ENCODE assay signal across 8 cellular contexts in genomic region chr5:6582507-6583048, GRCh38. TPM values are rescaled to one million over a fixed set of nuclear protein-coding genes. Genes with fewer than 3 reads are reported as not detected.
DNase-seq lines count a peak whose midpoint lies in the region; ATAC-seq and TF ChIP-seq lines count a peak whose summit lies in the region.

No MANE protein-coding gene starts in this region.

- peaks cover 62% of the 10 kb centered on the region for H3K27me3 Mint-ChIP-seq in activated CD8-positive, alpha-beta memory T cell treated with anti-CD3 and anti-CD28 coated beads, Interleukin-2, amount 10 ng/mL, durations not matched to agents 7 days and 5 days
- H3K27me3 Mint-ChIP-seq in activated naive CD4-positive, alpha-beta T cell treated with anti-CD3 and anti-CD28 coated beads, Interleukin-2, amount 10 ng/mL, durations not matched to agents 7 days and 5 days, result peaks cover 82% of the 10 kb centered on the region

- no peaks in the 10 kb centered on the region for H3K9me3 ChIP-seq in mucosa of rectum (ENCODE audit: control insufficient read depth in 2 of 2, low read length in 2 of 2)
- no peaks in the 10 kb centered on the region for H3K9me3 ChIP-seq in upper lobe of right lung

- H3K27ac Mint-ChIP-seq in activated CD8-positive, alpha-beta memory T cell treated with anti-CD3 and anti-CD28 coated beads, Interleukin-2, amount 10 ng/mL, durations not matched to agents 7 days and 5 days, result no peak overlapping the region
- no peak overlapping the region for H3K27ac Mint-ChIP-seq in activated naive CD4-positive, alpha-beta T cell treated with anti-CD3 and anti-CD28 coated beads, Interleukin-2, amount 10 ng/mL, durations not matched to agents 7 days and 5 days

- peaks cover 6% of the 10 kb centered on the region for H3K4me1 Mint-ChIP-seq in activated CD8-positive, alpha-beta memory T cell treated with anti-CD3 and anti-CD28 coated beads, Interleukin-2, amount 10 ng/mL, durations not matched to agents 7 days and 5 days
- H3K4me1 Mint-ChIP-seq in activated naive CD4-positive, alpha-beta T cell treated with anti-CD3 and anti-CD28 coated beads, Interleukin-2, amount 10 ng/mL, durations not matched to agents 7 days and 5 days, result no peaks in the 10 kb centered on the region

- no peak overlapping the region for H3K4me3 Mint-ChIP-seq in activated CD8-positive, alpha-beta memory T cell treated with anti-CD3 and anti-CD28 coated beads, Interleukin-2, amount 10 ng/mL, durations not matched to agents 7 days and 5 days
- H3K4me3 Mint-ChIP-seq in activated naive CD4-positive, alpha-beta T cell treated with anti-CD3 and anti-CD28 coated beads, Interleukin-2, amount 10 ng/mL, durations not matched to agents 7 days and 5 days, result no peak overlapping the region

- no peak overlapping the region for H3K27ac ChIP-seq in coronary artery
- H3K27ac ChIP-seq in mucosa of rectum (ENCODE audit: low read depth in 2 of 2, low read length in 2 of 2), result no peak overlapping the region
- no peak overlapping the region for H3K27ac ChIP-seq in upper lobe of right lung

- H3K4me3 ChIP-seq in coronary artery (peak overlapping the region; percentile 74), mucosa of rectum (ENCODE audit: low read length in 2 of 2) (peak overlapping the region; percentile 9 to 17), upper lobe of right lung (peak overlapping the region; percentile 37)

- peaks cover 24 to 37% of the 10 kb centered on the region in 2 donors for H3K27me3 ChIP-seq in mucosa of rectum (ENCODE audit: control insufficient read depth in 2 of 2, insufficient read depth in 2 of 2, low read length in 2 of 2)
- peaks cover 49% of the 10 kb centered on the region for H3K27me3 ChIP-seq in upper lobe of right lung

- H3K36me3 ChIP-seq in mucosa of rectum (ENCODE audit: control insufficient read depth in 2 of 2, insufficient read depth in 2 of 2, low read length in 2 of 2) (no peaks in the 10 kb centered on the region), upper lobe of right lung (no peaks in the 10 kb centered on the region)

- CTCF ChIA-PET in activated CD8-positive, alpha-beta memory T cell treated with anti-CD3 and anti-CD28 coated beads, Interleukin-2, amount 10 ng/mL, durations not matched to agents 7 days and 5 days (lab: Charles Lee), result no interaction called here
- CTCF ChIA-PET in activated naive CD4-positive, alpha-beta T cell treated with anti-CD3 and anti-CD28 coated beads, Interleukin-2, amount 10 ng/mL, durations not matched to agents 7 days and 5 days (lab: Charles Lee), result interaction anchor here (0.6 to 1.0 kb wide), 2 partner anchors 99 to 163 kb away, joined by 3 to 4 read pairs; no protein-coding TSS in a partner anchor

- no peak for ATAC-seq in activated CD8-positive, alpha-beta memory T cell treated with anti-CD3 and anti-CD28 coated beads, Interleukin-2, amount 10 ng/mL, durations not matched to agents 7 days and 5 days
- ATAC-seq in upper lobe of right lung, result peak; percentile 61
- no peak for ATAC-seq in GM21737 (IDR thresholded peaks at IDR 0.05; ENCODE audit: unreplicated experiment)

- intact Hi-C loops in upper lobe of right lung (cut with DNase I), result no loop called here

- DNase-seq in activated CD8-positive, alpha-beta memory T cell treated with anti-CD3 and anti-CD28 coated beads, Interleukin-2, amount 10 ng/mL, durations not matched to agents 7 days and 5 days, result peak; percentile 33
- DNase-seq in activated CD8-positive, alpha-beta memory T cell treated with anti-CD3 and anti-CD28 coated beads, Interleukin-2, amount 50 U/mL, for 4 hours, result no peak
- DNase-seq in coronary artery (ENCODE audit: low spot score) (no peak), upper lobe of right lung (no peak)
- DNase-seq in activated T-cell treated with anti-CD3 and anti-CD28 coated beads, Interleukin-2, amount 50 U/mL, for 48 hours, result no peak
- DNase-seq in activated naive CD4-positive, alpha-beta T cell treated with anti-CD3 and anti-CD28 coated beads, Interleukin-2, amount 10 ng/mL, durations not matched to agents 7 days and 5 days, result no peak

- no peak for TF ChIP-seq CTCF in coronary artery (IDR thresholded peaks at IDR 0.05)
- no peak for TF ChIP-seq CTCF in upper lobe of right lung (IDR thresholded peaks at IDR 0.05)

- H3K9ac ChIP-seq in mucosa of rectum (ENCODE audit: low read depth in 1 of 2, low read length in 2 of 2), result no peak overlapping the region

- no peaks in the 10 kb centered on the region for H3K9me3 Mint-ChIP-seq in activated CD8-positive, alpha-beta memory T cell treated with anti-CD3 and anti-CD28 coated beads, Interleukin-2, amount 10 ng/mL, durations not matched to agents 7 days and 5 days (ENCODE audit: low read depth)
- H3K9me3 Mint-ChIP-seq in activated naive CD4-positive, alpha-beta T cell treated with anti-CD3 and anti-CD28 coated beads, Interleukin-2, amount 10 ng/mL, durations not matched to agents 7 days and 5 days, result no peaks in the 10 kb centered on the region

- H3K36me3 Mint-ChIP-seq in activated CD8-positive, alpha-beta memory T cell treated with anti-CD3 and anti-CD28 coated beads, Interleukin-2, amount 10 ng/mL, durations not matched to agents 7 days and 5 days, result no peaks in the 10 kb centered on the region
- H3K36me3 Mint-ChIP-seq in activated naive CD4-positive, alpha-beta T cell treated with anti-CD3 and anti-CD28 coated beads, Interleukin-2, amount 10 ng/mL, durations not matched to agents 7 days and 5 days, result no peaks in the 10 kb centered on the region

- H3K4me1 ChIP-seq in mucosa of rectum (ENCODE audit: control insufficient read depth in 2 of 2, insufficient read depth in 2 of 2, low read length in 2 of 2) (peaks cover 0 to 2% of the 10 kb centered on the region in 2 donors), upper lobe of right lung (no peaks in the 10 kb centered on the region)

RNA-seq across cellular contexts. Expression of gene NSUN2, which starts 50.3 kb away (rescaled TPM):
- total RNA-seq in activated CD8-positive, alpha-beta memory T cell treated with anti-CD3 and anti-CD28 coated beads, Interleukin-2, amount 10 ng/mL, durations not matched to agents 7 days and 5 days, result 100 to 1,000 TPM in 1 of 2 experiments, 10 to 100 TPM in 1; 79.8 to 111 TPM
- total RNA-seq in upper lobe of right lung, result 46.4 TPM

RNA-seq across cellular contexts. Expression of gene SRD5A1, which starts 50.7 kb away (rescaled TPM):
- 10 to 100 TPM; 11.0 to 16.2 TPM for total RNA-seq in activated CD8-positive, alpha-beta memory T cell treated with anti-CD3 and anti-CD28 coated beads, Interleukin-2, amount 10 ng/mL, durations not matched to agents 7 days and 5 days
- 8.0 TPM for total RNA-seq in upper lobe of right lung

Comparison
In these comparisons a context has a peak if more than half of its experiments do, and no peak if none do; other contexts are left out.
1. H3K4me3 ChIP-seq: peak in every context shown above with its lines; median percentile 74 in coronary artery; 37 in upper lobe of right lung; 13 in mucosa of rectum.